8 cellular contexts compared by ENCODE assay signal in genomic region chr1:16205891-16206546, GRCh38. TPM values are rescaled to one million over a fixed set of nuclear protein-coding genes. Genes with fewer than 3 reads are reported as not detected.
DNase-seq lines count a peak whose midpoint lies in the region; ATAC-seq lines count a peak whose summit lies in the region.

No MANE protein-coding gene starts in this region.

- WGBS in iPS DF 6.9 (ENCODE audit: insufficient coverage, insufficient read length), result no CpG with 5 or more reads among the region's 38 CpGs

- H3K4me3 ChIP-seq in iPS DF 6.9 (ENCODE audit: low read length), result peak overlapping the region; percentile 46; the same call in 1 of the 2 replicates

- peak; percentile 2 for ATAC-seq in stimulated activated naive CD8-positive, alpha-beta T cell treated with anti-CD3 and anti-CD28 coated beads, Interleukin-15, Interleukin-2, amounts not matched to agents 100 U/mL and 50 U/mL, for 24 hours

- CTCF ChIA-PET in activated CD4-positive, alpha-beta memory T cell treated with anti-CD3 and anti-CD28 coated beads, Interleukin-2, amount 10 ng/mL, durations not matched to agents 7 days and 5 days (lab: Charles Lee), result interaction anchor here (1.1 to 3.3 kb wide), 6 partner anchors 12 to 235 kb away, joined by 4 to 17 read pairs (median 7); partner anchors contain the start of gene NECAP2

- POLR2A ChIA-PET in activated CD4-positive, alpha-beta memory T cell treated with anti-CD3 and anti-CD28 coated beads, Interleukin-2, amount 10 ng/mL, durations not matched to agents 7 days and 5 days (lab: Charles Lee), result interaction anchor here (0.9 to 3.9 kb wide), 3 partner anchors 12 to 32 kb away, joined by 3 to 40 read pairs (median 21); partner anchors contain the start of gene CPLANE2

- peaks cover 22% of the 10 kb centered on the region for H3K36me3 ChIP-seq in iPS DF 6.9 (ENCODE audit: control insufficient read depth, insufficient read depth, low read length)

- peaks cover 2% of the 10 kb centered on the region for H3K36me3 Mint-ChIP-seq in activated naive CD4-positive, alpha-beta T cell treated with anti-CD3 and anti-CD28 coated beads, Interleukin-2, amount 50 U/mL, for 24 hours
- H3K36me3 Mint-ChIP-seq in activated CD4-positive, alpha-beta memory T cell treated with anti-CD3 and anti-CD28 coated beads, Interleukin-2, amount 10 ng/mL, durations not matched to agents 7 days and 5 days (ENCODE audit: low read depth), result no peaks in the 10 kb centered on the region

- no peak for DNase-seq in activated naive CD4-positive, alpha-beta T cell treated with Interleukin-2 at 50 U/mL for 16 hours
- no peak for DNase-seq in activated CD4-positive, alpha-beta memory T cell treated with anti-CD3 and anti-CD28 coated beads, Interleukin-2, amount 10 ng/mL, durations not matched to agents 7 days and 5 days
- DNase-seq in iPS DF 6.9 (ENCODE audit: low read depth, low spot score) (no peak), H4 (ENCODE audit: low spot score) (no peak), putamen (ENCODE audit: low spot score) (no peak)
- DNase-seq in stimulated activated naive CD8-positive, alpha-beta T cell treated with anti-CD3 and anti-CD28 coated beads, Interleukin-15, Interleukin-2, amounts not matched to agents 100 U/mL and 50 U/mL, for 24 hours, result no peak
- no peak for DNase-seq in stimulated activated CD4-positive, alpha-beta T cell treated with anti-CD3 and anti-CD28 coated beads, Interleukin-1b, Interleukin-23, amount 100 ng/mL, for 48 hours

- H3K4me1 Mint-ChIP-seq in activated naive CD4-positive, alpha-beta T cell treated with anti-CD3 and anti-CD28 coated beads, Interleukin-2, amount 50 U/mL, for 24 hours, result peaks cover 23% of the 10 kb centered on the region
- peaks cover 19% of the 10 kb centered on the region for H3K4me1 Mint-ChIP-seq in activated CD4-positive, alpha-beta memory T cell treated with anti-CD3 and anti-CD28 coated beads, Interleukin-2, amount 10 ng/mL, durations not matched to agents 7 days and 5 days

- H3K27ac Mint-ChIP-seq in activated naive CD4-positive, alpha-beta T cell treated with anti-CD3 and anti-CD28 coated beads, Interleukin-2, amount 50 U/mL, for 24 hours, result peak overlapping the region; percentile 91
- H3K27ac Mint-ChIP-seq in activated CD4-positive, alpha-beta memory T cell treated with anti-CD3 and anti-CD28 coated beads, Interleukin-2, amount 10 ng/mL, durations not matched to agents 7 days and 5 days, result peak overlapping the region; percentile 99

- no peaks in the 10 kb centered on the region for H3K9me3 Mint-ChIP-seq in activated naive CD4-positive, alpha-beta T cell treated with anti-CD3 and anti-CD28 coated beads, Interleukin-2, amount 50 U/mL, for 24 hours
- H3K9me3 Mint-ChIP-seq in activated CD4-positive, alpha-beta memory T cell treated with anti-CD3 and anti-CD28 coated beads, Interleukin-2, amount 10 ng/mL, durations not matched to agents 7 days and 5 days, result no peaks in the 10 kb centered on the region

- no peaks in the 10 kb centered on the region for H3K27me3 ChIP-seq in iPS DF 6.9 (ENCODE audit: control insufficient read depth, insufficient read depth, low read length)

- no peaks in the 10 kb centered on the region for H3K27me3 Mint-ChIP-seq in activated naive CD4-positive, alpha-beta T cell treated with anti-CD3 and anti-CD28 coated beads, Interleukin-2, amount 50 U/mL, for 24 hours
- no peaks in the 10 kb centered on the region for H3K27me3 Mint-ChIP-seq in activated CD4-positive, alpha-beta memory T cell treated with anti-CD3 and anti-CD28 coated beads, Interleukin-2, amount 10 ng/mL, durations not matched to agents 7 days and 5 days

- H3K4me1 ChIP-seq in iPS DF 6.9 (ENCODE audit: control insufficient read depth, insufficient read depth, low read length), result peaks cover 13% of the 10 kb centered on the region; the same call in 1 of the 2 replicates

- no peaks in the 10 kb centered on the region for H3K9me3 ChIP-seq in iPS DF 6.9 (ENCODE audit: control insufficient read depth, insufficient read depth, low read length)

- H3K27ac ChIP-seq in iPS DF 6.9 (ENCODE audit: low read length), result no peak overlapping the region

- H3K4me3 Mint-ChIP-seq in activated naive CD4-positive, alpha-beta T cell treated with anti-CD3 and anti-CD28 coated beads, Interleukin-2, amount 50 U/mL, for 24 hours, result peak overlapping the region; percentile 86
- peak overlapping the region; percentile 81 for H3K4me3 Mint-ChIP-seq in activated CD4-positive, alpha-beta memory T cell treated with anti-CD3 and anti-CD28 coated beads, Interleukin-2, amount 10 ng/mL, durations not matched to agents 7 days and 5 days

RNA-seq across cellular contexts. Expression of gene ARHGEF19, which starts 6.4 kb away (rescaled TPM):
- 1 to 10 TPM; 6.9 to 7.6 TPM for total RNA-seq in activated CD4-positive, alpha-beta memory T cell treated with anti-CD3 and anti-CD28 coated beads, Interleukin-2, amount 10 ng/mL, durations not matched to agents 7 days and 5 days
- total RNA-seq in H4 (2014; rRNA removed; shearing (Covaris generic)), result 3.7 and 10.6 TPM in 2 replicates

RNA-seq across cellular contexts. Expression of gene CPLANE2, which starts 31.0 kb away (rescaled TPM):
- total RNA-seq in activated CD4-positive, alpha-beta memory T cell treated with anti-CD3 and anti-CD28 coated beads, Interleukin-2, amount 10 ng/mL, durations not matched to agents 7 days and 5 days, result 1 to 10 TPM; 7.9 to 8.7 TPM
- 4.7 and 8.5 TPM in 2 replicates for total RNA-seq in H4 (2014; rRNA removed; shearing (Covaris generic))

RNA-seq across cellular contexts. Expression of gene EPHA2, which starts 50.1 kb away (rescaled TPM):
- not detected for total RNA-seq in activated CD4-positive, alpha-beta memory T cell treated with anti-CD3 and anti-CD28 coated beads, Interleukin-2, amount 10 ng/mL, durations not matched to agents 7 days and 5 days
- total RNA-seq in H4 (2014; rRNA removed; shearing (Covaris generic)), result 10.1 and 14.2 TPM in 2 replicates

Comparison
In these comparisons a context has a peak if more than half of its experiments do, and no peak if none do; other contexts are left out.
1. RNA of gene EPHA2, which starts 50.1 kb away (total RNA-seq): 10.1 to 14.2 TPM in H4; not detected in activated CD4-positive, alpha-beta memory T cell treated with anti-CD3 and anti-CD28 coated beads, Interleukin-2, amount 10 ng/mL, durations not matched to agents 7 days and 5 days; every median in the first group is over 10 times any median in the second.